1 cellular context compared by ENCODE assay signal in the genomic region with DNA sequence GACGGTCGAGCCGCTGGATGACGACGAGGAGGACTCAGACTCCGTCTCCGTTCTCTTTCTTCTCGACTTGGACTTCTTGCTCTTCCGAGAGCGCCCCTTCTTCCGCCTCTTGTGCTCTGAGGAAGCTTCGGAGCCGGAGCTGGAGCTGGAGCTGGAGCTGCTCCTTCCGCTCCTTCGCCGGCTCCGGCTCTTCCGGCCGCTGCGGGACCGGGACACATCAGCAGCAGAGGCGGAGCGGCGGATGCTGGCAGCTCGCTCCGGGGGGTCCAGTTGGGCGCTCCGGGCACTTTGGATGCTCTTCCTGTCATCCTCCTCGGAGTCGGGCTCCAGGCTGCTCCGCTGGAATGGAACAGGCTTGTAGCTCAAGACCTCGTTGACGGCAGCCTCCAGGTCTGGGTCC.
TF ChIP-seq lines count a peak whose summit lies in the region.

No MANE protein-coding gene starts in this region.

TF ChIP-seq in HepG2, 621 proteins besides CTCF, POLR2A, EP300 and RAD21:
- TF ChIP-seq TARDBP (CRISPR knock-in tag; IDR thresholded peaks at IDR 0.05) (no peak), AGO2 (optimal IDR thresholded peaks at IDR 0.05; ENCODE audit: low read depth, low read length) (peak; percentile 10)
- TF ChIP-seq, protein P1, sequence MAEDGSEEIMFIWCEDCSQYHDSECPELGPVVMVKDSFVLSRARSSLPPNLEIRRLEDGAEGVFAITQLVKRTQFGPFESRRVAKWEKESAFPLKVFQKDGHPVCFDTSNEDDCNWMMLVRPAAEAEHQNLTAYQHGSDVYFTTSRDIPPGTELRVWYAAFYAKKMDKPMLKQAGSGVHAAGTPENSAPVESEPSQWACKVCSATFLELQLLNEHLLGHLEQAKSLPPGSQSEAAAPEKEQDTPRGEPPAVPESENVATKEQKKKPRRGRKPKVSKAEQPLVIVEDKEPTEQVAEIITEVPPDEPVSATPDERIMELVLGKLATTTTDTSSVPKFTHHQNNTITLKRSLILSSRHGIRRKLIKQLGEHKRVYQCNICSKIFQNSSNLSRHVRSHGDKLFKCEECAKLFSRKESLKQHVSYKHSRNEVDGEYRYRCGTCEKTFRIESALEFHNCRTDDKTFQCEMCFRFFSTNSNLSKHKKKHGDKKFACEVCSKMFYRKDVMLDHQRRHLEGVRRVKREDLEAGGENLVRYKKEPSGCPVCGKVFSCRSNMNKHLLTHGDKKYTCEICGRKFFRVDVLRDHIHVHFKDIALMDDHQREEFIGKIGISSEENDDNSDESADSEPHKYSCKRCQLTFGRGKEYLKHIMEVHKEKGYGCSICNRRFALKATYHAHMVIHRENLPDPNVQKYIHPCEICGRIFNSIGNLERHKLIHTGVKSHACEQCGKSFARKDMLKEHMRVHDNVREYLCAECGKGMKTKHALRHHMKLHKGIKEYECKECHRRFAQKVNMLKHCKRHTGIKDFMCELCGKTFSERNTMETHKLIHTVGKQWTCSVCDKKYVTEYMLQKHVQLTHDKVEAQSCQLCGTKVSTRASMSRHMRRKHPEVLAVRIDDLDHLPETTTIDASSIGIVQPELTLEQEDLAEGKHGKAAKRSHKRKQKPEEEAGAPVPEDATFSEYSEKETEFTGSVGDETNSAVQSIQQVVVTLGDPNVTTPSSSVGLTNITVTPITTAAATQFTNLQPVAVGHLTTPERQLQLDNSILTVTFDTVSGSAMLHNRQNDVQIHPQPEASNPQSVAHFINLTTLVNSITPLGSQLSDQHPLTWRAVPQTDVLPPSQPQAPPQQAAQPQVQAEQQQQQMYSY (CRISPR knock-in tag; IDR thresholded peaks at IDR 0.05): peak; percentile 72; the same call in 1 of the 2 replicates
